In the genomic region with DNA sequence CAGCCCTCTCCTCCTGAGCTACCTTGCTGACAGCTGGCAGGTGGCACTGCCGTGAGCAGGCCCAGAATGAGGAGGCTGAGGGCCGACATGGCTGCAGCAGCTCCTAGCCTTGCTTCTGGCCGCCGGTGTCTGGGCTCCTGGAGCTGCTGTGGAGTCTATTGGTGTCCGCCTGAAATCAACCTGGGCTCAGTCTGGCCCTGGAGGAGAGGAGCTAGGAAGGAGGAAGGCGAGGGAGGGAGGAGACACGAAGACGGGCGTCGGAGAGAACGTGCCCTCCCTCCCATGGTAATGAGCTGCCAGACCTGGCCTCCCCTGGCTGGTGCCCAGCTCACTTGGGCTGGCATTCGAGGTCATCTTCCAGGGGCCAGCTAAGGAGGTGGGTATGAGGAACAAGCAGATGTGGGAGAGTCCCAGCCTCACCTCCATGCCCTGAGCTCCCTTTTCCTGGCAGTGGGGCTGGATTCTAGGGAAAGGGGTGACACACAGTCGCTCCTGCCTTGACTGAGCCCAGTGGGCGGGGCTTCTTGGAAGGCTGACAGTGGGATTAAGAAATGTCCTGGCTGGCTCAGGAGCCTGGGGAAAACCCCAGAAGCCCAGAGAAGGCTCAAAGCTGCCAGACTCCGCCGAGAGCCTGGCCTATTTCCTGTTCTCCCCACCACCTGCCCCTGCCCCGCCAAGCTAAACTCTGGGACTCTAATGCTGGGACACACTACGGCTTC, we compare ENCODE assay signal across 10 cellular contexts. TPM values are rescaled to one million over a fixed set of nuclear protein-coding genes. Genes with fewer than 3 reads are reported as not detected.
DNase-seq lines count a peak whose midpoint lies in the region; ATAC-seq, FAIRE-seq and TF ChIP-seq lines count a peak whose summit lies in the region.
"Had no signal": no experiment of that assay in that cellular context is flagged by ENCODE, and none has a peak within 500 bp of the region (broad histone marks: within the 10 kb centered on the region; RNA-seq: fewer than 3 reads in every experiment).

A gene with protein sequence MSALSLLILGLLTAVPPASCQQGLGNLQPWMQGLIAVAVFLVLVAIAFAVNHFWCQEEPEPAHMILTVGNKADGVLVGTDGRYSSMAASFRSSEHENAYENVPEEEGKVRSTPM (minus strand): TSS at position 193 of the 719 bp plus-strand sequence. CDS start 104 bp downstream, at position 89.

- no peak for TF ChIP-seq POLR2A in spleen (IDR thresholded peaks at IDR 0.05)

- no peaks in the 10 kb centered on the region for H3K79me1 ChIP-seq in H9 (ENCODE audit: insufficient read depth, low read depth, low read length, poor library complexity, severe bottlenecking)

- H3T11ph ChIP-seq in H9 (ENCODE audit: low read length): no peak within 1 kb of the TSS

- H3K4me1 ChIP-seq in H9 (ENCODE audit: insufficient read depth, low read length) (peaks cover 7% of the 10 kb centered on the region), spleen (peaks cover 0 to 30% (median 11%) of the 10 kb centered on the region in 6 donors)

- H3K27ac ChIP-seq in H9 (ENCODE audit: insufficient read length, low read depth, low read length) (no peak within 1 kb of the TSS), brain microvascular endothelial cell (no peak within 1 kb of the TSS), spleen (peak within 1 kb of the TSS in 3 of 8 donors; percentile 11 to 54 (median 15))

- no peak within 1 kb of the TSS for H3K4me2 ChIP-seq in H9 (ENCODE audit: insufficient read depth, insufficient read length, low read length)

- H3K4me3 ChIP-seq in brain microvascular endothelial cell (ENCODE audit: low read depth, low read length): no peak within 1 kb of the TSS
- no peak within 1 kb of the TSS for H3K4me3 ChIP-seq in spleen

- H3K56ac ChIP-seq in H9 (ENCODE audit: insufficient read length, low read depth, low read length): no peak within 1 kb of the TSS

- TF ChIP-seq CTCF in H9 (conservative IDR thresholded peaks at IDR 0.05): no peak
- TF ChIP-seq CTCF in brain microvascular endothelial cell (IDR thresholded peaks at IDR 0.05; ENCODE audit: low read depth, low read length, missing control alignments): no peak
- TF ChIP-seq CTCF in spleen (IDR thresholded peaks at IDR 0.05 in 8 of 11, conservative IDR thresholded peaks at IDR 0.05 in 3 of 11): no peak

- H2AK5ac ChIP-seq in H9 (ENCODE audit: insufficient read length, low read length): no peak within 1 kb of the TSS

- no peak within 1 kb of the TSS for H2BK20ac ChIP-seq in H9 (ENCODE audit: low read depth, low read length, poor library complexity, severe bottlenecking)

- H2BK120ac ChIP-seq in H9 (ENCODE audit: low read depth, low read length, poor library complexity, severe bottlenecking): no peak within 1 kb of the TSS

- peak; percentile 47 for DNase-seq in H9
- peak; percentile 31 for DNase-seq in brain microvascular endothelial cell
- peak; percentile 53 for DNase-seq in iPS-NIHi11 (ENCODE audit: low spot score)
- DNase-seq in spleen: peak; percentile 69
- DNase-seq in urothelium cell line (ENCODE audit: low spot score): no peak
- DNase-seq: NCI-H1105 had no signal

- H3K4me1 Mint-ChIP-seq in H9: peaks cover 31 to 40% of the 10 kb centered on the region in 2 experiments

- no peak within 1 kb of the TSS for H4K8ac ChIP-seq in H9 (replicated peaks; ENCODE audit: insufficient read length, low read depth, low read length)

- no peaks in the 10 kb centered on the region for H4K20me1 ChIP-seq in H9 (ENCODE audit: control insufficient read depth, insufficient read depth, insufficient read length)

- no peak within 1 kb of the TSS for H2BK12ac ChIP-seq in H9 (ENCODE audit: insufficient read length, low read depth, low read length)

- H2BK5ac ChIP-seq in H9 (ENCODE audit: insufficient read length, low read length): no peak within 1 kb of the TSS

- no peak within 1 kb of the TSS; a peak in 1 of 5 replicates for H3K4me3 Mint-ChIP-seq in H9

- no peak within 1 kb of the TSS for H3K14ac ChIP-seq in H9 (ENCODE audit: insufficient read depth, low read length)

- no peaks in the 10 kb centered on the region for H3K36me3 ChIP-seq in brain microvascular endothelial cell (replicated peaks)
- no peaks in the 10 kb centered on the region for H3K36me3 ChIP-seq in spleen

- no peak within 1 kb of the TSS for H4K91ac ChIP-seq in H9 (ENCODE audit: insufficient read length, low read depth, low read length)

- no peaks in the 10 kb centered on the region for H3K79me2 ChIP-seq in H9 (ENCODE audit: insufficient read depth, low read length)

- peak within 1 kb of the TSS in 1 of 3 experiments; percentile 48; a peak in 1 of 7 replicates for H3K27ac Mint-ChIP-seq in H9

- no peaks in the 10 kb centered on the region for H3K23me2 ChIP-seq in H9 (ENCODE audit: insufficient read length, low read depth, low read length, poor library complexity, severe bottlenecking)

- H2BK15ac ChIP-seq in H9 (ENCODE audit: low read depth, low read length): no peak within 1 kb of the TSS

- intact Hi-C loops in spleen (cut with DNase I; ENCODE audit: low total_unique reads): loop anchor here (5.0 to 10.0 kb wide), 2 partner anchors 72 to 235 kb away; no protein-coding TSS in a partner anchor

- no peak for ATAC-seq in HG03159 (IDR thresholded peaks at IDR 0.05; ENCODE audit: unreplicated experiment)
- no peak for ATAC-seq in HG03520 (IDR thresholded peaks at IDR 0.05; ENCODE audit: unreplicated experiment)
- ATAC-seq in GM19035 (IDR thresholded peaks at IDR 0.05; ENCODE audit: unreplicated experiment): no peak

- no peak within 1 kb of the TSS for H2AFZ ChIP-seq in H9 (ENCODE audit: low read length)

- H3K9me3 ChIP-seq in H9 (ENCODE audit: control insufficient read depth, low read depth, low read length): no peaks in the 10 kb centered on the region
- no peaks in the 10 kb centered on the region for H3K9me3 ChIP-seq in spleen

- H4K5ac ChIP-seq in H9 (ENCODE audit: insufficient read length, low read depth, low read length): no peak within 1 kb of the TSS

- no peak within 1 kb of the TSS for H3K4ac ChIP-seq in H9 (ENCODE audit: low read depth, low read length)

- H3K18ac ChIP-seq in H9 (ENCODE audit: insufficient read length, low read depth, low read length): no peak within 1 kb of the TSS

- peaks cover 59% of the 10 kb centered on the region for H3K27me3 Mint-ChIP-seq in H9 (ENCODE audit: low read depth)

- in situ Hi-C loops in brain microvascular endothelial cell (cut with HindIII; ENCODE audit: low pct_ligation_motif_present, low sequenced_read_pairs): no loop called here

- H3K23ac ChIP-seq in H9 (ENCODE audit: insufficient read length, low read depth, low read length): no peak within 1 kb of the TSS

- H3K36me3 Mint-ChIP-seq in H9 (ENCODE audit: insufficient read depth in 1 of 3, low read depth in 3 of 3): no peaks in the 10 kb centered on the region

- no peak for FAIRE-seq in urothelium cell line (lab: Jason Lieb, UNC)

- H3K9ac ChIP-seq in H9 (ENCODE audit: extremely low read depth, insufficient read length, low read length): no peak within 1 kb of the TSS

- no peaks in the 10 kb centered on the region for H3K9me3 Mint-ChIP-seq in H9

- H3K27me3 ChIP-seq in H9 (ENCODE audit: insufficient read depth, low read length) (peaks cover 7% of the 10 kb centered on the region; the same call in 1 of the 2 replicates), brain microvascular endothelial cell (replicated peaks) (peaks cover 3% of the 10 kb centered on the region), spleen (replicated peaks in 1 of 7) (no peaks in the 10 kb centered on the region)

- no CpG with 5 or more reads among the region's 18 CpGs for WGBS in H9 (ENCODE audit: extremely low coverage, insufficient read length, low lambda C conversion rate)
- WGBS in spleen, 5 donors: 52 to 68% (median 60%) methylated on average over 18 of the region's 18 CpGs

RNA-seq across cellular contexts. Expression of the gene that starts here (rescaled TPM):
- total RNA-seq in H9 (2021) (not detected in 2 replicates), spleen (10 to 100 TPM in 1 of 7 donors, 1 to 10 TPM in 5, under 1 TPM in 1; 0.76 to 11.0 (median 4.0) TPM)
- 1 to 10 TPM in 1 of 3 donors, under 1 TPM in 2; 0.22 to 8.3 (median 0.41) TPM for polyA plus RNA-seq in spleen
- total RNA-seq: temporal lobe had no signal

Comparison
In these comparisons a context has a peak if more than half of its experiments do, and no peak if none do; other contexts are left out.
1. Peak in DNase-seq in H9; RNA of the gene not detected or under 1 TPM.